ENCODE assay signal across 18 cellular contexts in genomic region chr3:132783152-132783551, GRCh38.
A peak's percentile ranks its signal among the peaks of the same experiment; 100 is the strongest.
DNase-seq lines count a peak whose midpoint lies in the region; ATAC-seq and TF ChIP-seq lines count a peak whose summit lies in the region.
"Had no signal": no experiment of that assay in that cellular context is flagged by ENCODE, and none has a peak within 500 bp of the region (broad histone marks: within the 10 kb centered on the region; RNA-seq: fewer than 3 reads in every experiment).

No MANE protein-coding gene starts in this region.

- no peak overlapping the region for H2BK120ac ChIP-seq in mesendoderm (ENCODE audit: low read depth, low read length)

- no peak overlapping the region for H2AK5ac ChIP-seq in mesendoderm (ENCODE audit: low read length)

- no peak overlapping the region for H2BK5ac ChIP-seq in mesendoderm (ENCODE audit: low read length)

- no peak overlapping the region for H3K23ac ChIP-seq in mesendoderm (ENCODE audit: low read length)

- H3K4ac ChIP-seq in mesendoderm (ENCODE audit: low read depth, low read length), result no peak overlapping the region

- no peak for TF ChIP-seq CTCF in cardiac fibroblast (IDR thresholded peaks at IDR 0.05; ENCODE audit: low read depth, low read length)

- H3K27ac ChIP-seq in mesendoderm (ENCODE audit: low read depth, low read length), result no peak overlapping the region
- H3K27ac ChIP-seq: dorsolateral prefrontal cortex, spleen had no signal

- no peaks in the 10 kb centered on the region for H3K79me1 ChIP-seq in mesendoderm (ENCODE audit: low read length)

- no peaks in the 10 kb centered on the region for H3K4me1 ChIP-seq in mesendoderm (ENCODE audit: control insufficient read depth, low read depth, low read length)
- H3K4me1 ChIP-seq: Caco-2, spleen had no signal

- ATAC-seq in GM19328 (IDR thresholded peaks at IDR 0.05; ENCODE audit: unreplicated experiment) (no peak), HG02840 (IDR thresholded peaks at IDR 0.05; ENCODE audit: low FRiP score, unreplicated experiment) (no peak)
- ATAC-seq: naive thymus-derived CD4-positive, alpha-beta T cell; T-helper 17 cell had no signal

- no peak overlapping the region for H2BK15ac ChIP-seq in mesendoderm (replicated peaks; ENCODE audit: low read depth)

- H4K8ac ChIP-seq in mesendoderm (ENCODE audit: low read depth, low read length), result no peak overlapping the region

- H3K18ac ChIP-seq in mesendoderm (ENCODE audit: low read length), result no peak overlapping the region

- no peaks in the 10 kb centered on the region for H3K79me2 ChIP-seq in mesendoderm (ENCODE audit: control insufficient read depth, insufficient read depth, low read length)

- H3K9ac ChIP-seq in mesendoderm (ENCODE audit: low read length), result no peak overlapping the region

- no peak overlapping the region for H3K56ac ChIP-seq in mesendoderm (ENCODE audit: low read length)

- DNase-seq in AG20443 (ENCODE audit: low spot score) (peak; percentile 49), M059J (ENCODE audit: low read depth) (peak; percentile 73), cardiac fibroblast (ENCODE audit: low read depth in 2 of 2) (peak; percentile 14 to 25), mesendoderm (peak; percentile 76), HuH-7.5 (ENCODE audit: low spot score) (no peak)
- DNase-seq in activated CD4-positive, alpha-beta T cell treated with anti-CD3 and anti-CD28 coated beads for 4 hours, result no peak
- DNase-seq: activated CD4-positive, CD25-positive, alpha-beta regulatory T cell treated with anti-CD3 and anti-CD28 coated beads, Interleukin-2, amount 50 U/mL, for 72 hours; activated gamma-delta T cell; Caco-2; dorsolateral prefrontal cortex; naive thymus-derived CD4-positive, alpha-beta T cell; posterior cingulate gyrus; RPMI8226; spleen; stimulated activated naive CD4-positive, alpha-beta T cell treated with Interleukin-2 at 50 U/mL for 16 hours; T-helper 17 cell had no signal

- H4K5ac ChIP-seq in mesendoderm (ENCODE audit: low read length), result no peak overlapping the region

- H3K4me2 ChIP-seq in mesendoderm (ENCODE audit: low read length), result no peak overlapping the region

- no peaks in the 10 kb centered on the region for H3K36me3 ChIP-seq in mesendoderm (ENCODE audit: control insufficient read depth, insufficient read depth, low read length)
- H3K36me3 ChIP-seq: spleen had no signal

- H3K27me3 ChIP-seq in mesendoderm (ENCODE audit: insufficient read depth, low read length, poor library complexity), result no peaks in the 10 kb centered on the region
- H3K27me3 ChIP-seq: dorsolateral prefrontal cortex, spleen had no signal

- H3K4me3 ChIP-seq in cardiac fibroblast (replicated peaks in 1 of 2; ENCODE audit: low read depth in 2 of 2, low read length in 2 of 2) (no peak overlapping the region), mesendoderm (ENCODE audit: low read length) (no peak overlapping the region)
- H3K4me3 ChIP-seq: dorsolateral prefrontal cortex, spleen had no signal

Comparison
In these comparisons a context has a peak if more than half of its experiments do, and no peak if none do; other contexts are left out.
1. DNase-seq: peak in AG20443 (single experiment), M059J (single experiment), cardiac fibroblast (2 of 2) and mesendoderm (single experiment); none in HuH-7.5 (single experiment) and activated CD4-positive, alpha-beta T cell treated with anti-CD3 and anti-CD28 coated beads for 4 hours (0 of 2).